In the genomic region with DNA sequence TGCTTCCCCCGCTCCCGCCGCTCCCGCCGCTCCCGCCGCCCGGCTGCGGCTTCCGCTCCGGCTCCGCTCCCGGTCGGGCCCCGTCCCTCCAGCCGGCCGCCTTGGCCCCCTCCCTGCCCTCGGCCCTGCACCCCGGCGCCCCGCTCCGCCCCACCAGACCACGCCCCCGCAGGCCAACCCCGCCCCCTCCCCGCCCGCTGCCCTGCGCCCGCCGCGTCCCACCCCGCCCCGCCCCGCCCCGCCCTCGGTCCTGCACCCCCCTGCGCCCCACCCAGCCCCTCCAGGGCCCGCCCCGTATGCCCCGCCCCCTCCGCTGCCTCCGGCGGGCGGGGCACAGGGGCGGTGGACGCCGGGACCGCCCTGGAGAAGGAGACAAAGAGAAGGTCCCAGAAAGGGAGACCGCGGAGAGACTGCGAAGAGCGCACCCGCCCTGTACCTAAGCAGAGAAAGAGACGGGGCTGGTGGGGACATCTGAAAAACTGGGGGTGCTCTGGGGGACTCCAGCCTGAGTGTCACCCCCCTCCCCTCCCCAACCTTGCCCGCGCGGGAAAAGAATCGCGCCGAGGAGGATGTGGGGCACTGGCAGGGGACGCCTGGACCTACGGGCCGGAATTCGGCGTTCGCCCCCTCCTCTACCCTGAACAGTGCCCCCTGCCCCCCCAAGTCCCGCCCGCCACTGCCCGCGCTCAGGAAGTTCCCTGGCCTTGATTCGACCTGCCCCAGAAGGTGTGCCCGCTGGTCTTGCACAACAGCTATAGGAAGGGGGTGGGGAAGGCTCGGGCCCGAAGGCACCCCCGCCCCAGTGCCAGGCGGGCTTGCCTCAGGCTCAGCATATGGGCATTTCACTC, we compare ENCODE assay signal across 8 cellular contexts. TPM values are rescaled to one million over a fixed set of nuclear protein-coding genes. Genes with fewer than 3 reads are reported as not detected.
DNase-seq lines count a peak whose midpoint lies in the region; ATAC-seq and TF ChIP-seq lines count a peak whose summit lies in the region.

No MANE protein-coding gene starts in this region.

- peak; percentile 72 for ATAC-seq in Panc1
- peak; percentile 67 to 73 for ATAC-seq in naive B cell (ENCODE audit: low read depth in 2 of 2)
- ATAC-seq in stimulated activated effector memory CD8-positive, alpha-beta T cell treated with anti-CD3 and anti-CD28 coated beads, Interleukin-12 subunit alpha, Interleukin-12 subunit beta, amount 100 ng/mL, for 72 hours, result peak; percentile 87
- no peak for ATAC-seq in HG03135 (IDR thresholded peaks at IDR 0.05; ENCODE audit: unreplicated experiment)

- in situ Hi-C loops in Panc1 (cut with HindIII; ENCODE audit: low pct_unique_long_range_greater_than_20kb, low sequenced_read_pairs), result no loop called here

- no peaks in the 10 kb centered on the region for H3K27me3 Mint-ChIP-seq in naive B cell

- no peaks in the 10 kb centered on the region for H3K36me3 ChIP-seq in HUES48 (ENCODE audit: control insufficient read depth, insufficient read depth, low read length)
- H3K36me3 ChIP-seq in Panc1 (ENCODE audit: control insufficient read depth, insufficient read depth, low read length), result peaks cover 3% of the 10 kb centered on the region; the same call in 1 of the 2 replicates
- H3K36me3 ChIP-seq in esophagus squamous epithelium, result peaks cover 0 to 11% (median 0%) of the 10 kb centered on the region in 3 donors

- H3K27ac Mint-ChIP-seq in naive B cell, result peak overlapping the region; percentile 54 to 88 (median 79)
- peak overlapping the region; percentile 91 for H3K27ac Mint-ChIP-seq in stimulated activated effector memory CD8-positive, alpha-beta T cell treated with anti-CD3 and anti-CD28 coated beads, Interleukin-12 subunit alpha, Interleukin-12 subunit beta, amount 100 ng/mL, for 72 hours

- peak overlapping the region; percentile 75 for H3K9ac ChIP-seq in HUES48 (ENCODE audit: low read depth, low read length)

- H3K9me3 ChIP-seq in HUES48 (ENCODE audit: control insufficient read depth, insufficient read depth, low read length), result no peaks in the 10 kb centered on the region
- H3K9me3 ChIP-seq in Panc1 (ENCODE audit: control insufficient read depth, insufficient read depth, low read depth, low read length), result no peaks in the 10 kb centered on the region
- H3K9me3 ChIP-seq in esophagus squamous epithelium, result no peaks in the 10 kb centered on the region

- 0 to 2% methylated on average over 7 to 20 of the region's 76 CpGs for WGBS in esophagus squamous epithelium, 2 donors

- BruUV-seq in Panc1 (replicated peaks; lab: Mats Ljungman, UMichigan), result no TSS peak

- H3K4me1 ChIP-seq in HUES48 (ENCODE audit: control insufficient read depth, insufficient read depth, low read length), result peaks cover 17% of the 10 kb centered on the region
- H3K4me1 ChIP-seq in Panc1 (ENCODE audit: control insufficient read depth, insufficient read depth, low read length), result peaks cover 39% of the 10 kb centered on the region
- H3K4me1 ChIP-seq in esophagus squamous epithelium, result peaks cover 38 to 88% (median 60%) of the 10 kb centered on the region in 3 donors

- TF ChIP-seq POLR2A in esophagus squamous epithelium (IDR thresholded peaks at IDR 0.05), result peak in 2 of 4 donors; percentile 14 to 67

- H3K4me3 ChIP-seq in GM08714 (ENCODE audit: low read length) (peak overlapping the region; percentile 57; the same call in 1 of the 2 replicates), HUES48 (ENCODE audit: low read depth, low read length) (peak overlapping the region; percentile 77), Panc1 (ENCODE audit: low read depth in 2 of 2, low read length in 2 of 2) (peak overlapping the region; percentile 58 to 65), esophagus squamous epithelium (peak overlapping the region; percentile 76 to 99 (median 88))

- DNase-seq in Panc1 (ENCODE audit: low read depth, low spot score), result no peak
- DNase-seq in activated T-helper 1 cell treated with Interleukin-2 at 50 U/mL for 16 hours (ENCODE audit: low read depth), result peak; percentile 73
- DNase-seq in esophagus squamous epithelium (lab: John Stamatoyannopoulos, UW), result no peak
- peak; percentile 57 for DNase-seq in naive B cell
- peak; percentile 62 to 83 for DNase-seq in stimulated activated effector memory CD8-positive, alpha-beta T cell treated with anti-CD3 and anti-CD28 coated beads, Interleukin-12 subunit alpha, Interleukin-12 subunit beta, amount 100 ng/mL, for 72 hours (ENCODE audit: low spot score in 2 of 2)

- no peaks in the 10 kb centered on the region for H3K36me3 Mint-ChIP-seq in naive B cell
- H3K36me3 Mint-ChIP-seq in stimulated activated effector memory CD8-positive, alpha-beta T cell treated with anti-CD3 and anti-CD28 coated beads, Interleukin-12 subunit alpha, Interleukin-12 subunit beta, amount 100 ng/mL, for 72 hours, result peaks cover 11% of the 10 kb centered on the region

- POLR2A ChIA-PET in Panc1 (lab: Charles Lee), result no interaction called here

- H3K27ac ChIP-seq in HUES48 (ENCODE audit: low read depth, low read length) (peak overlapping the region; percentile 81), Panc1 (ENCODE audit: low read length) (peak overlapping the region; percentile 81), esophagus squamous epithelium (peak overlapping the region; percentile 99 to 100 (median 99))

- TF ChIP-seq CTCF in Panc1 (IDR thresholded peaks at IDR 0.05) (no peak), esophagus squamous epithelium (IDR thresholded peaks at IDR 0.05) (no peak)

- H3K4me3 Mint-ChIP-seq in naive B cell, result peak overlapping the region; percentile 81 to 93 (median 90)
- peak overlapping the region; percentile 77 for H3K4me3 Mint-ChIP-seq in stimulated activated effector memory CD8-positive, alpha-beta T cell treated with anti-CD3 and anti-CD28 coated beads, Interleukin-12 subunit alpha, Interleukin-12 subunit beta, amount 100 ng/mL, for 72 hours

- CTCF ChIA-PET in Panc1 (lab: Charles Lee), result interaction anchor here (0.6 kb wide), 1 partner anchor 43 kb away, joined by 3 read pairs; no protein-coding TSS in a partner anchor

- intact Hi-C loops in Panc1 (cut with micrococcal nuclease; ENCODE audit: unreplicated experiment) (no loop called here), esophagus squamous epithelium (cut with DNase I) (no loop called here)

- H3K27me3 ChIP-seq in HUES48 (ENCODE audit: control insufficient read depth, insufficient read depth, low read length) (peaks cover 8% of the 10 kb centered on the region), Panc1 (ENCODE audit: control insufficient read depth, insufficient read depth, low read length) (no peaks in the 10 kb centered on the region), esophagus squamous epithelium (no peaks in the 10 kb centered on the region)

- peaks cover 10 to 16% (median 11%) of the 10 kb centered on the region in 3 donors for H3K4me1 Mint-ChIP-seq in naive B cell
- H3K4me1 Mint-ChIP-seq in stimulated activated effector memory CD8-positive, alpha-beta T cell treated with anti-CD3 and anti-CD28 coated beads, Interleukin-12 subunit alpha, Interleukin-12 subunit beta, amount 100 ng/mL, for 72 hours, result peaks cover 51% of the 10 kb centered on the region

- no peaks in the 10 kb centered on the region for H3K9me3 Mint-ChIP-seq in naive B cell
- H3K9me3 Mint-ChIP-seq in stimulated activated effector memory CD8-positive, alpha-beta T cell treated with anti-CD3 and anti-CD28 coated beads, Interleukin-12 subunit alpha, Interleukin-12 subunit beta, amount 100 ng/mL, for 72 hours, result no peaks in the 10 kb centered on the region

RNA-seq across cellular contexts. Expression of gene STXBP1, which starts 42.9 kb away (rescaled TPM):
- 67.5 TPM for total RNA-seq in Panc1 (2021; ENCODE audit: unreplicated experiment)
- 62.5 TPM for polyA plus RNA-seq in Panc1 (2012; ENCODE audit: insufficient read length)
- total RNA-seq in esophagus squamous epithelium, result 10 to 100 TPM in 2 of 4 donors, 1 to 10 TPM in 2; 4.7 to 36.1 (median 12.2) TPM
- polyA plus RNA-seq in naive B cell (ENCODE audit: low read depth in 6 of 6), result under 1 TPM in 1 of 6 donors, not detected in 5; 0.31 TPM

Comparison
In these comparisons a context has a peak if more than half of its experiments do, and no peak if none do; other contexts are left out.
1. DNase-seq: peak in activated T-helper 1 cell treated with Interleukin-2 at 50 U/mL for 16 hours (single experiment), naive B cell (single experiment) and stimulated activated effector memory CD8-positive, alpha-beta T cell treated with anti-CD3 and anti-CD28 coated beads, Interleukin-12 subunit alpha, Interleukin-12 subunit beta, amount 100 ng/mL, for 72 hours (2 of 2); none in Panc1 (single experiment) and esophagus squamous epithelium (single experiment).
2. Peak in every context shown above with its lines, with median percentiles within 50 percentile points of each other: H3K4me3 ChIP-seq and H3K27ac ChIP-seq.